Comparison of ENCODE assay signal across 8 cellular contexts in genomic region chr4:138405934-138406567, GRCh38.
A peak's percentile ranks its signal among the peaks of the same experiment; 100 is the strongest.
DNase-seq lines count a peak whose midpoint lies in the region; TF ChIP-seq lines count a peak whose summit lies in the region.

No MANE protein-coding gene starts in this region.

- DNase-seq in GM12864 (ENCODE audit: low read depth) (peak; percentile 29), GM23248 (peak; percentile 83), Kasumi-1 (lab: John Stamatoyannopoulos, UW) (peak; percentile 92 to 93), fibroblast of villous mesenchyme (ENCODE audit: low read depth) (peak; percentile 68), DMS79 treated with DMSO at 0.1 percent for 48 hours (lab: John Stamatoyannopoulos, UW) (no peak), NCI-H774 (lab: John Stamatoyannopoulos, UW) (no peak), activated gamma-delta T cell (lab: John Stamatoyannopoulos, UW) (no peak), NCI-H2081 (lab: John Stamatoyannopoulos, UW) (no peak)

- H3K4me2 ChIP-seq in GM23248 (ENCODE audit: unreplicated experiment): peak overlapping the region; percentile 48

- no peaks in the 10 kb centered on the region for H3K27me3 ChIP-seq in GM23248 (replicated peaks; ENCODE audit: insufficient read depth)

- H3K4me3 ChIP-seq in GM12864 (ENCODE audit: low read depth, low read length): no peak overlapping the region
- H3K4me3 ChIP-seq in GM23248: no peak overlapping the region
- H3K4me3 ChIP-seq in fibroblast of villous mesenchyme (ENCODE audit: low read depth, low read length): no peak overlapping the region

- H3K9me2 ChIP-seq in GM23248 (ENCODE audit: insufficient read depth): no peaks in the 10 kb centered on the region; the same call in 1 of the 2 replicates

- H4K20me1 ChIP-seq in GM23248 (ENCODE audit: insufficient read depth): no peaks in the 10 kb centered on the region

- H3F3A ChIP-seq in GM23248 (ENCODE audit: insufficient read depth): peaks cover 15% of the 10 kb centered on the region; the same call in 1 of the 2 replicates

- in situ Hi-C loops in GM23248 (cut with MboI): no loop called here

- H3K9me3 ChIP-seq in GM23248 (ENCODE audit: low read depth): no peaks in the 10 kb centered on the region

- H3K36me3 ChIP-seq in GM23248 (ENCODE audit: low read depth): no peaks in the 10 kb centered on the region

- no peak overlapping the region for H3K9ac ChIP-seq in GM23248

- no peak overlapping the region for H2AFZ ChIP-seq in GM23248

- WGBS in GM23248 (ENCODE audit: low coverage in 1 of 2, low lambda C conversion rate in 2 of 2, missing lambda C conversion rate in 2 of 2), 2 experiments: 0 to 6% methylated on average over 1 of the region's 1 CpG

- peaks cover 32% of the 10 kb centered on the region for H3K4me1 ChIP-seq in GM23248 (ENCODE audit: insufficient read depth)

- H3K79me2 ChIP-seq in GM23248 (ENCODE audit: insufficient read depth): no peaks in the 10 kb centered on the region

- TF ChIP-seq CTCF in GM12864 (IDR thresholded peaks at IDR 0.05; ENCODE audit: low read depth, low read length, missing control alignments): no peak
- TF ChIP-seq CTCF in fibroblast of villous mesenchyme (IDR thresholded peaks at IDR 0.05; ENCODE audit: insufficient read depth, low read depth, low read length): no peak

- H3K27ac ChIP-seq in GM23248: peak overlapping the region; percentile 15; the same call in 1 of the 2 replicates

Comparison
In these comparisons a context has a peak if more than half of its experiments do, and no peak if none do; other contexts are left out.
1. DNase-seq: peak in GM12864 (single experiment), GM23248 (single experiment), Kasumi-1 (2 of 2) and fibroblast of villous mesenchyme (single experiment); none in DMS79 treated with DMSO at 0.1 percent for 48 hours (single experiment), NCI-H774 (single experiment), activated gamma-delta T cell (single experiment) and NCI-H2081 (0 of 2).